Comparison of ENCODE assay signal across 8 cellular contexts in genomic region chr4:52911684-52912294, GRCh38. TPM values are rescaled to one million over a fixed set of nuclear protein-coding genes. Genes with fewer than 3 reads are reported as not detected.
DNase-seq lines count a peak whose midpoint lies in the region; ATAC-seq and TF ChIP-seq lines count a peak whose summit lies in the region.

No MANE protein-coding gene starts in this region.

- H3K27me3 ChIP-seq in RWPE2 (ENCODE audit: insufficient read depth, poor library complexity, severe bottlenecking), result no peaks in the 10 kb centered on the region

- no peaks in the 10 kb centered on the region for H3K9me3 ChIP-seq in RWPE2 (ENCODE audit: severe bottlenecking)

- H3K4me1 ChIP-seq in RWPE2 (ENCODE audit: insufficient read depth, poor library complexity, severe bottlenecking), result no peaks in the 10 kb centered on the region

- peak; percentile 69 for ATAC-seq in GM21423 (IDR thresholded peaks at IDR 0.05; ENCODE audit: unreplicated experiment)
- ATAC-seq in RWPE2 (ENCODE audit: low read depth), result peak; percentile 33; the same call in 1 of the 3 replicates

- DNase-seq in DMS153 (lab: John Stamatoyannopoulos, UW) (peak; percentile 56), KG1 (lab: John Stamatoyannopoulos, UW) (peak; percentile 30), RWPE2 (ENCODE audit: low spot score) (no peak), globus pallidus (ENCODE audit: low spot score) (peak; percentile 57), pulmonary artery endothelial cell (ENCODE audit: low read depth, low spot score) (peak; percentile 50), OCI-M2 (lab: John Stamatoyannopoulos, UW; ENCODE audit: unreplicated experiment) (no peak)
- DNase-seq in activated T-helper 9 cell treated with anti-CD3 and anti-CD28 coated beads, Interleukin-2, amount 50 U/mL, for 16 hours (ENCODE audit: low read depth), result peak; percentile 27

- peak; percentile 83 for TF ChIP-seq CTCF in RWPE2 (IDR thresholded peaks at IDR 0.05; ENCODE audit: poor library complexity, severe bottlenecking)

- no peak overlapping the region for H3K4me3 ChIP-seq in RWPE2 (ENCODE audit: severe bottlenecking)

- H3K27ac ChIP-seq in RWPE2 (ENCODE audit: poor library complexity, severe bottlenecking), result no peak overlapping the region

- no peaks in the 10 kb centered on the region for H3K36me3 ChIP-seq in RWPE2 (ENCODE audit: low read depth)

RNA-seq across cellular contexts. Expression of gene RASL11B, which starts 49.7 kb away (rescaled TPM):
- 0.11 TPM in 1 of 2 replicates, not detected in the other for total RNA-seq in pulmonary artery endothelial cell

Comparison
In these comparisons a context has a peak if more than half of its experiments do, and no peak if none do; other contexts are left out.
1. DNase-seq: peak in DMS153 (single experiment), KG1 (single experiment), activated T-helper 9 cell treated with anti-CD3 and anti-CD28 coated beads, Interleukin-2, amount 50 U/mL, for 16 hours (single experiment), globus pallidus (single experiment) and pulmonary artery endothelial cell (single experiment); none in RWPE2 (single experiment) and OCI-M2 (single experiment).